20 cellular contexts compared by ENCODE assay signal in genomic region chr9:90097237-90097636, GRCh38.
"Had no signal": no experiment of that assay in that cellular context is flagged by ENCODE, and none has a peak within 500 bp of the region (broad histone marks: within the 10 kb centered on the region; RNA-seq: fewer than 3 reads in every experiment).

No MANE protein-coding gene starts in this region.

- H3K27me3 ChIP-seq: esophagus muscularis mucosa, gastrocnemius medialis, tibial artery, upper lobe of left lung, uterus had no signal

- ATAC-seq: effector memory CD8-positive, alpha-beta T cell; sciatic nerve; stimulated activated memory B cell treated with anti-CD40 and anti-IgM and Interleukin-4, amounts not matched to agents 10 μg/mL and 1 μg/mL and 100 μg/mL, for 72 hours had no signal

- H3K4me3 Mint-ChIP-seq: dendritic cell treated with granulocyte-macrophage colony-stimulating factor and Interleukin-4, amounts not matched to agents 40 ng/mL and 50 ng/mL, for 4 days; effector memory CD8-positive, alpha-beta T cell; immature natural killer cell; naive B cell; nephron; stimulated activated memory B cell treated with anti-CD40 and anti-IgM and Interleukin-4, amounts not matched to agents 10 μg/mL and 1 μg/mL and 100 μg/mL, for 72 hours; stimulated activated naive CD8-positive, alpha-beta T cell treated with anti-CD3 and anti-CD28 coated beads, Interleukin-15, Interleukin-2, amounts not matched to agents 100 ng/mL and 50 ng/mL, for 24 hours had no signal

- DNase-seq: effector memory CD8-positive, alpha-beta T cell; gastrocnemius medialis; immature natural killer cell; naive B cell; spleen; stimulated activated CD4-positive, alpha-beta T cell treated with anti-CD3 and anti-CD28 coated beads, Interleukin-15, amount 100 ng/mL, for 24 hours; stimulated activated CD4-positive, alpha-beta T cell treated with anti-CD3 and anti-CD28 coated beads, Interleukin-1b, Interleukin-23, amount 100 ng/mL, for 48 hours; stimulated activated CD4-positive, alpha-beta T cell treated with anti-CD3 and anti-CD28 coated beads, Interleukin-4, amount 100 ng/mL, for 24 hours; tibial artery; upper lobe of left lung; uterus had no signal

- H3K9me3 Mint-ChIP-seq: dendritic cell treated with granulocyte-macrophage colony-stimulating factor and Interleukin-4, amounts not matched to agents 40 ng/mL and 50 ng/mL, for 4 days; effector memory CD8-positive, alpha-beta T cell; immature natural killer cell; naive B cell; stimulated activated memory B cell treated with anti-CD40 and anti-IgM and Interleukin-4, amounts not matched to agents 10 μg/mL and 1 μg/mL and 100 μg/mL, for 72 hours; stimulated activated naive CD8-positive, alpha-beta T cell treated with anti-CD3 and anti-CD28 coated beads, Interleukin-15, Interleukin-2, amounts not matched to agents 100 ng/mL and 50 ng/mL, for 24 hours had no signal

- H3K36me3 ChIP-seq: esophagus muscularis mucosa, gastrocnemius medialis, prostate gland, spleen, tibial artery, upper lobe of left lung, uterus had no signal

- H3K36me3 Mint-ChIP-seq: immature natural killer cell; naive B cell; stimulated activated memory B cell treated with anti-CD40 and anti-IgM and Interleukin-4, amounts not matched to agents 10 μg/mL and 1 μg/mL and 100 μg/mL, for 72 hours had no signal

- H3K4me1 ChIP-seq: prostate gland, tibial artery, uterus had no signal

- H3K9me3 ChIP-seq: esophagus muscularis mucosa, gastrocnemius medialis, prostate gland, spleen, tibial artery, upper lobe of left lung, uterus had no signal

- H3K4me3 ChIP-seq: esophagus muscularis mucosa, gastrocnemius medialis, prostate gland, spleen, tibial artery, upper lobe of left lung, uterus had no signal

- H3K27ac Mint-ChIP-seq: dendritic cell treated with granulocyte-macrophage colony-stimulating factor and Interleukin-4, amounts not matched to agents 40 ng/mL and 50 ng/mL, for 4 days; effector memory CD8-positive, alpha-beta T cell; immature natural killer cell; nephron; stimulated activated memory B cell treated with anti-CD40 and anti-IgM and Interleukin-4, amounts not matched to agents 10 μg/mL and 1 μg/mL and 100 μg/mL, for 72 hours; stimulated activated naive CD8-positive, alpha-beta T cell treated with anti-CD3 and anti-CD28 coated beads, Interleukin-15, Interleukin-2, amounts not matched to agents 100 ng/mL and 50 ng/mL, for 24 hours had no signal

- H3K27ac ChIP-seq: epithelial cell of prostate, esophagus muscularis mucosa, gastrocnemius medialis, parathyroid adenoma, prostate gland, spleen, tibial artery, upper lobe of left lung, uterus had no signal
